In genomic region chr10:7797582-7797981, GRCh38 we compare ENCODE assay signal across 11 cellular contexts. TPM values are rescaled to one million over a fixed set of nuclear protein-coding genes. Genes with fewer than 3 reads are reported as not detected.
A peak's percentile ranks its signal among the peaks of the same experiment; 100 is the strongest.
DNase-seq lines count a peak whose midpoint lies in the region; ATAC-seq and TF ChIP-seq lines count a peak whose summit lies in the region.
"Had no signal": no experiment of that assay in that cellular context is flagged by ENCODE, and none has a peak within 500 bp of the region (broad histone marks: within the 10 kb centered on the region; RNA-seq: fewer than 3 reads in every experiment).

No MANE protein-coding gene starts in this region.

- no peak for TF ChIP-seq CTCF in AG04450 (IDR thresholded peaks at IDR 0.05; ENCODE audit: low read depth, low read length)
- TF ChIP-seq CTCF in hepatocyte (IDR thresholded peaks at IDR 0.05; ENCODE audit: poor library complexity) = no peak
- TF ChIP-seq CTCF in esophagus squamous epithelium (IDR thresholded peaks at IDR 0.05) = no peak

- WGBS in hepatocyte (ENCODE audit: low lambda C conversion rate, missing lambda C conversion rate) = 75% methylated on average over 6 of the region's 6 CpGs
- WGBS in esophagus squamous epithelium, 2 donors = 65 to 73% methylated on average over 6 of the region's 6 CpGs

- H3K4me1 ChIP-seq in adipocyte (ENCODE audit: control insufficient read depth, insufficient read depth, low read length) (peaks cover 6% of the 10 kb centered on the region), hepatocyte (ENCODE audit: insufficient read depth) (no peaks in the 10 kb centered on the region), esophagus squamous epithelium (peaks cover 0 to 33% (median 0%) of the 10 kb centered on the region in 3 donors)

- H4K20me1 ChIP-seq in hepatocyte (ENCODE audit: insufficient read depth, poor library complexity, severe bottlenecking) = peaks cover 33% of the 10 kb centered on the region

- no peak for ATAC-seq in GM21447 (IDR thresholded peaks at IDR 0.05; ENCODE audit: unreplicated experiment)

- no peak overlapping the region for H2AFZ ChIP-seq in hepatocyte

- intact Hi-C loops in esophagus squamous epithelium (cut with DNase I) = no loop called here

- peaks cover 63% of the 10 kb centered on the region for H3K79me2 ChIP-seq in hepatocyte

- peaks cover 64% of the 10 kb centered on the region for H3K36me3 ChIP-seq in adipocyte (ENCODE audit: control insufficient read depth, insufficient read depth, low read length, severe bottlenecking)
- no peaks in the 10 kb centered on the region for H3K36me3 ChIP-seq in hepatocyte (replicated peaks; ENCODE audit: insufficient read depth, low read depth)
- peaks cover 8 to 70% (median 44%) of the 10 kb centered on the region in 3 donors for H3K36me3 ChIP-seq in esophagus squamous epithelium

- TF ChIP-seq POLR2A in esophagus squamous epithelium (IDR thresholded peaks at IDR 0.05) = no peak

- no peaks in the 10 kb centered on the region for H3K27me3 ChIP-seq in AG04450 (ENCODE audit: control insufficient read depth, insufficient read depth, low read length)
- H3K27me3 ChIP-seq in adipocyte (replicated peaks; ENCODE audit: control insufficient read depth, insufficient read depth, low read length) = no peaks in the 10 kb centered on the region
- H3K27me3 ChIP-seq in hepatocyte = no peaks in the 10 kb centered on the region
- no peaks in the 10 kb centered on the region for H3K27me3 ChIP-seq in esophagus squamous epithelium

- H3K4me3 ChIP-seq in AG04450 (ENCODE audit: low read depth, low read length) (no peak overlapping the region), adipocyte (ENCODE audit: low read length) (no peak overlapping the region), hepatocyte (no peak overlapping the region), esophagus squamous epithelium (no peak overlapping the region)

- H3K9me2 ChIP-seq in hepatocyte (replicated peaks; ENCODE audit: insufficient read depth) = no peaks in the 10 kb centered on the region

- no peak overlapping the region for H3K4me2 ChIP-seq in hepatocyte

- POLR2A ChIA-PET in AG04450 (lab: Yijun Ruan, JAX) = interaction anchor here (0.9 to 1.6 kb wide), 3 partner anchors 10 to 30 kb away, joined by 3 to 15 read pairs (median 7); partner anchors contain the start of genes ATP5F1C, KIN and TAF3

- peak overlapping the region; percentile 7 for H3K9ac ChIP-seq in adipocyte (ENCODE audit: low read length)

- no peak overlapping the region for H3K27ac ChIP-seq in AG04450 (ENCODE audit: low read depth, low read length)
- H3K27ac ChIP-seq in hepatocyte = peak overlapping the region; percentile 49
- no peak overlapping the region for H3K27ac ChIP-seq in esophagus squamous epithelium

- peak; percentile 85 for DNase-seq in AG04450 (ENCODE audit: low read depth, low spot score)
- peak; percentile 89 for DNase-seq in HT1080 (ENCODE audit: low read depth)
- peak; percentile 89 for DNase-seq in adipocyte (ENCODE audit: low read depth)
- DNase-seq in hepatocyte (ENCODE audit: low spot score) = peak; percentile 43
- no peak for DNase-seq in esophagus squamous epithelium (lab: John Stamatoyannopoulos, UW)
- no peak for DNase-seq in C1 segment of cervical spinal cord (lab: John Stamatoyannopoulos, UW)
- DNase-seq in activated CD4-positive, alpha-beta T cell treated with anti-CD3 and anti-CD28 coated beads, Interleukin-2, amount 50 U/mL, for 4 hours = no peak
- DNase-seq: DND-41; occipital lobe; stimulated activated naive CD4-positive, alpha-beta T cell treated with Interleukin-2 at 50 U/mL for 16 hours had no signal

- no peaks in the 10 kb centered on the region for H3K9me3 ChIP-seq in AG04450 (ENCODE audit: control insufficient read depth, insufficient read depth, low read length)
- no peaks in the 10 kb centered on the region for H3K9me3 ChIP-seq in adipocyte (ENCODE audit: control insufficient read depth, low read length)
- no peaks in the 10 kb centered on the region for H3K9me3 ChIP-seq in hepatocyte (ENCODE audit: low read depth)
- H3K9me3 ChIP-seq in esophagus squamous epithelium = no peaks in the 10 kb centered on the region

- CTCF ChIA-PET in AG04450 (lab: Charles Lee) = no interaction called here

RNA-seq across cellular contexts. Expression of gene ATP5F1C, which starts 9.6 kb away (rescaled TPM):
- polyA plus RNA-seq in AG04450 (2011; rRNA removed) (378 and 456 TPM in 2 replicates), hepatocyte (242 and 269 TPM in 2 replicates)
- 110 and 141 TPM in 2 replicates for polyA minus RNA-seq in AG04450 (2011; rRNA and poly(A)+ RNA removed)
- 461 and 469 TPM in 2 replicates for total RNA-seq in HT1080 (2014; rRNA removed; shearing (Covaris generic))
- polyA plus RNA-seq in HT1080 (2015; cell fraction: cytosol; rRNA removed) = 381 and 410 TPM in 2 replicates
- 307 and 361 TPM in 2 replicates for polyA plus RNA-seq in HT1080 (2015; cell fraction: nucleus; rRNA removed)
- total RNA-seq in hepatocyte (416 and 564 TPM in 2 replicates), esophagus squamous epithelium (100 to 1,000 TPM; 190 to 380 (median 339) TPM)

RNA-seq across cellular contexts. Expression of gene KIN, which starts 9.8 kb away (rescaled TPM):
- polyA plus RNA-seq in AG04450 (2011; rRNA removed) (10.2 and 16.0 TPM in 2 replicates), hepatocyte (10.6 and 12.1 TPM in 2 replicates)
- polyA minus RNA-seq in AG04450 (2011; rRNA and poly(A)+ RNA removed) = 3.1 and 5.0 TPM in 2 replicates
- 11.7 and 16.8 TPM in 2 replicates for total RNA-seq in HT1080 (2014; rRNA removed; shearing (Covaris generic))
- polyA plus RNA-seq in HT1080 (2015; cell fraction: cytosol; rRNA removed) = 11.3 and 11.7 TPM in 2 replicates
- polyA plus RNA-seq in HT1080 (2015; cell fraction: nucleus; rRNA removed) = 12.8 and 15.2 TPM in 2 replicates
- total RNA-seq in hepatocyte (11.4 and 25.2 TPM in 2 replicates), esophagus squamous epithelium (1 to 10 TPM; 5.3 to 9.6 (median 6.4) TPM)

RNA-seq across cellular contexts. Expression of gene TAF3, which starts 20.7 kb away (rescaled TPM):
- polyA plus RNA-seq in AG04450 (2011; rRNA removed) (2.3 and 3.1 TPM in 2 replicates), hepatocyte (6.4 and 7.7 TPM in 2 replicates)
- polyA minus RNA-seq in AG04450 (2011; rRNA and poly(A)+ RNA removed) = 2.3 and 2.7 TPM in 2 replicates
- 2.6 and 3.1 TPM in 2 replicates for total RNA-seq in HT1080 (2014; rRNA removed; shearing (Covaris generic))
- 5.6 and 6.1 TPM in 2 replicates for polyA plus RNA-seq in HT1080 (2015; cell fraction: cytosol; rRNA removed)
- polyA plus RNA-seq in HT1080 (2015; cell fraction: nucleus; rRNA removed) = 4.0 and 4.2 TPM in 2 replicates
- total RNA-seq in hepatocyte (3.3 and 4.1 TPM in 2 replicates), esophagus squamous epithelium (1 to 10 TPM; 2.6 to 5.1 (median 3.6) TPM)

Comparison
In these comparisons a context has a peak if more than half of its experiments do, and no peak if none do; other contexts are left out.
1. DNase-seq: peak in AG04450 (single experiment), HT1080 (single experiment), adipocyte (single experiment) and hepatocyte (single experiment); none in esophagus squamous epithelium (single experiment), C1 segment of cervical spinal cord (0 of 14) and activated CD4-positive, alpha-beta T cell treated with anti-CD3 and anti-CD28 coated beads, Interleukin-2, amount 50 U/mL, for 4 hours (0 of 2).